17 cellular contexts compared by ENCODE assay signal in the genomic region with DNA sequence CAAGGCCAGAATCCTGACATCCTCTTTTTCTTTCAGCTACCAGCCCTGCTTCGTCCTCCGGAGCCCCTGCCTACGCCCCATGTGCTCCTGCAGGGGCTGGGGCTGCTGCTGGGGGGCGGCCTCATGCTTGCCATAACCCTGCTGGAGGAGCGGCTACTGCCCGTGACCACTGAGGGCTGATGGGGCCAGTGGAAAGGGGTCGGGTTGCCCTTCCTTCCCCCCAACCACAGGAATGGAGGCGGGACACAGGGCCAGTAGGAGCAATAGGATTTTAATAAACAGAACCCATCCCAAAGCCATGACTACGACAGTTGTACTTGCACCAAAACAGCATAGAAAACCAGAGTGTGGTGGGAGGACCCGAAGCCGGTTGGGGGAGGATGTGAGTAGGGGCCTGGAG. TPM values are rescaled to one million over a fixed set of nuclear protein-coding genes. Genes with fewer than 3 reads are reported as not detected.
DNase-seq lines count a peak whose midpoint lies in the region; ATAC-seq and TF ChIP-seq lines count a peak whose summit lies in the region.
"Had no signal": no experiment of that assay in that cellular context is flagged by ENCODE, and none has a peak within 500 bp of the region (broad histone marks: within the 10 kb centered on the region; RNA-seq: fewer than 3 reads in every experiment).

No MANE protein-coding gene starts in this region.

- no peak overlapping the region for H3K27ac ChIP-seq in endodermal cell (ENCODE audit: low read depth, low read length)
- H3K27ac ChIP-seq: KMS-11 had no signal

- H3K4me1 Mint-ChIP-seq in T-helper 17 cell, result peaks cover 4% of the 10 kb centered on the region
- no peaks in the 10 kb centered on the region for H3K4me1 Mint-ChIP-seq in endodermal cell
- H3K4me1 Mint-ChIP-seq: CD14-positive monocyte had no signal

- H3K4me1 ChIP-seq in endodermal cell (ENCODE audit: control insufficient read depth, insufficient read depth, low read length), result no peaks in the 10 kb centered on the region

- intact Hi-C loops in sciatic nerve (cut with DNase I), result no loop called here

- H3K9me3 ChIP-seq in T-helper 17 cell (ENCODE audit: control insufficient read depth, low read length, poor library complexity, severe bottlenecking) (no peaks in the 10 kb centered on the region), endodermal cell (ENCODE audit: control insufficient read depth, low read length) (no peaks in the 10 kb centered on the region)
- H3K9me3 ChIP-seq: SK-N-SH had no signal

- no peak overlapping the region for H3K9ac ChIP-seq in endodermal cell (ENCODE audit: extremely low read depth, low read length, poor library complexity, severe bottlenecking)
- H3K9ac ChIP-seq: KMS-11, SK-N-SH had no signal

- DNase-seq in T-helper 17 cell (no peak), endodermal cell (peak; percentile 65), sciatic nerve (ENCODE audit: low spot score) (no peak)
- DNase-seq: ACHN, AML-193, NCI-H1092, NCI-H146, NCI-H2081 treated with DMSO at 0.1 percent for 48 hours, NCI-H510A treated with DMSO at 0.1 percent for 48 hours, Right ventricle myocardium superior, SK-N-SH had no signal

- no peak for ATAC-seq in T-helper 17 cell
- ATAC-seq in sciatic nerve, result peak; percentile 32
- ATAC-seq in HG03097 (IDR thresholded peaks at IDR 0.05; ENCODE audit: low FRiP score, unreplicated experiment), result no peak
- ATAC-seq in HG02840 (IDR thresholded peaks at IDR 0.05; ENCODE audit: low FRiP score, unreplicated experiment), result no peak
- ATAC-seq: Panc1 had no signal

- peaks cover 25% of the 10 kb centered on the region for H3K36me3 ChIP-seq in endodermal cell (ENCODE audit: control insufficient read depth, insufficient read depth, low read length)

- 88 to 94% methylated on average over 5 to 11 of the region's 11 CpGs for WGBS in endodermal cell (ENCODE audit: insufficient coverage in 1 of 2, insufficient read length in 1 of 2), 2 experiments

- no peak for TF ChIP-seq CTCF in endodermal cell (conservative IDR thresholded peaks at IDR 0.05)

- H3K4me3 Mint-ChIP-seq in T-helper 17 cell (no peak overlapping the region), endodermal cell (no peak overlapping the region)
- H3K4me3 Mint-ChIP-seq: CD14-positive monocyte had no signal

- H3K27ac Mint-ChIP-seq in T-helper 17 cell (peak overlapping the region; percentile 43), endodermal cell (no peak overlapping the region)

- no peaks in the 10 kb centered on the region for H3K9me3 Mint-ChIP-seq in endodermal cell
- H3K9me3 Mint-ChIP-seq: CD14-positive monocyte had no signal

- peaks cover 4% of the 10 kb centered on the region for H3K36me3 Mint-ChIP-seq in T-helper 17 cell (ENCODE audit: low read depth)
- H3K36me3 Mint-ChIP-seq in endodermal cell (ENCODE audit: low read depth), result peaks cover 34% of the 10 kb centered on the region

- no peak overlapping the region for H3K4me3 ChIP-seq in endodermal cell (ENCODE audit: low read length)

- no peaks in the 10 kb centered on the region for H3K27me3 Mint-ChIP-seq in T-helper 17 cell
- H3K27me3 Mint-ChIP-seq in endodermal cell (ENCODE audit: insufficient read depth), result peaks cover 8% of the 10 kb centered on the region

- no peaks in the 10 kb centered on the region for H3K27me3 ChIP-seq in endodermal cell (ENCODE audit: control insufficient read depth, insufficient read depth, low read length, poor library complexity, severe bottlenecking)

RNA-seq across cellular contexts. Expression of a gene that starts 7.7 kb away (rescaled TPM):
- total RNA-seq in T-helper 17 cell (not detected), endodermal cell (1 to 10 TPM; 2.5 to 3.2 TPM), sciatic nerve (0.80 TPM)
- polyA plus RNA-seq in endodermal cell (2013, experiment 1 of 2), result 3.1 TPM
- polyA plus RNA-seq in endodermal cell (2013, experiment 2 of 2), result 1.6 TPM
- total RNA-seq: MCF 10A, Right ventricle myocardium superior had no signal

RNA-seq across cellular contexts. Expression of a gene that starts 13.4 kb away (rescaled TPM):
- total RNA-seq in T-helper 17 cell (10 to 100 TPM; 12.5 to 19.4 TPM), endodermal cell (10 to 100 TPM; 27.0 to 35.1 TPM), sciatic nerve (18.5 TPM)
- 43.7 TPM for polyA plus RNA-seq in endodermal cell (2013, experiment 1 of 2)
- polyA plus RNA-seq in endodermal cell (2013, experiment 2 of 2), result 41.2 TPM

RNA-seq across cellular contexts. Expression of a gene that starts 15.8 kb away (rescaled TPM):
- total RNA-seq in T-helper 17 cell, result 10 to 100 TPM; 35.5 to 37.4 TPM
- 10 to 100 TPM; 45.8 to 48.9 TPM for total RNA-seq in endodermal cell
- 41.5 TPM for polyA plus RNA-seq in endodermal cell (2013, experiment 1 of 2)
- polyA plus RNA-seq in endodermal cell (2013, experiment 2 of 2), result 40.9 TPM
- total RNA-seq in sciatic nerve, result 40.7 TPM

RNA-seq across cellular contexts. Expression of a gene that starts 20.6 kb away (rescaled TPM):
- total RNA-seq in T-helper 17 cell (10 to 100 TPM; 30.8 to 33.4 TPM), endodermal cell (10 to 100 TPM; 39.3 to 54.9 TPM), sciatic nerve (40.1 TPM)
- 22.7 TPM for polyA plus RNA-seq in endodermal cell (2013, experiment 1 of 2)
- 20.4 TPM for polyA plus RNA-seq in endodermal cell (2013, experiment 2 of 2)

RNA-seq across cellular contexts. Expression of a gene that starts 29.2 kb away (rescaled TPM):
- total RNA-seq in T-helper 17 cell, result 10 to 100 TPM; 28.7 to 34.4 TPM
- 10 to 100 TPM; 20.5 to 23.2 TPM for total RNA-seq in endodermal cell
- polyA plus RNA-seq in endodermal cell (2013, experiment 1 of 2), result 23.1 TPM
- polyA plus RNA-seq in endodermal cell (2013, experiment 2 of 2), result 17.5 TPM
- total RNA-seq in sciatic nerve, result 8.3 TPM
